Comparison of ENCODE assay signal across 1 cellular context in genomic region chr14:55411426-55412389, GRCh38.
A peak's percentile ranks its signal among the peaks of the same experiment; 100 is the strongest.
TF ChIP-seq lines count a peak whose summit lies in the region.

Gene ATG14 (minus strand): TSS chr14:55411830. CDS start chr14:55411822, 8 bp downstream.

TF ChIP-seq in K562, 482 proteins besides CTCF, POLR2A, EP300 and RAD21 (continued from another document and continues in another):
- TF ChIP-seq, protein P1, sequence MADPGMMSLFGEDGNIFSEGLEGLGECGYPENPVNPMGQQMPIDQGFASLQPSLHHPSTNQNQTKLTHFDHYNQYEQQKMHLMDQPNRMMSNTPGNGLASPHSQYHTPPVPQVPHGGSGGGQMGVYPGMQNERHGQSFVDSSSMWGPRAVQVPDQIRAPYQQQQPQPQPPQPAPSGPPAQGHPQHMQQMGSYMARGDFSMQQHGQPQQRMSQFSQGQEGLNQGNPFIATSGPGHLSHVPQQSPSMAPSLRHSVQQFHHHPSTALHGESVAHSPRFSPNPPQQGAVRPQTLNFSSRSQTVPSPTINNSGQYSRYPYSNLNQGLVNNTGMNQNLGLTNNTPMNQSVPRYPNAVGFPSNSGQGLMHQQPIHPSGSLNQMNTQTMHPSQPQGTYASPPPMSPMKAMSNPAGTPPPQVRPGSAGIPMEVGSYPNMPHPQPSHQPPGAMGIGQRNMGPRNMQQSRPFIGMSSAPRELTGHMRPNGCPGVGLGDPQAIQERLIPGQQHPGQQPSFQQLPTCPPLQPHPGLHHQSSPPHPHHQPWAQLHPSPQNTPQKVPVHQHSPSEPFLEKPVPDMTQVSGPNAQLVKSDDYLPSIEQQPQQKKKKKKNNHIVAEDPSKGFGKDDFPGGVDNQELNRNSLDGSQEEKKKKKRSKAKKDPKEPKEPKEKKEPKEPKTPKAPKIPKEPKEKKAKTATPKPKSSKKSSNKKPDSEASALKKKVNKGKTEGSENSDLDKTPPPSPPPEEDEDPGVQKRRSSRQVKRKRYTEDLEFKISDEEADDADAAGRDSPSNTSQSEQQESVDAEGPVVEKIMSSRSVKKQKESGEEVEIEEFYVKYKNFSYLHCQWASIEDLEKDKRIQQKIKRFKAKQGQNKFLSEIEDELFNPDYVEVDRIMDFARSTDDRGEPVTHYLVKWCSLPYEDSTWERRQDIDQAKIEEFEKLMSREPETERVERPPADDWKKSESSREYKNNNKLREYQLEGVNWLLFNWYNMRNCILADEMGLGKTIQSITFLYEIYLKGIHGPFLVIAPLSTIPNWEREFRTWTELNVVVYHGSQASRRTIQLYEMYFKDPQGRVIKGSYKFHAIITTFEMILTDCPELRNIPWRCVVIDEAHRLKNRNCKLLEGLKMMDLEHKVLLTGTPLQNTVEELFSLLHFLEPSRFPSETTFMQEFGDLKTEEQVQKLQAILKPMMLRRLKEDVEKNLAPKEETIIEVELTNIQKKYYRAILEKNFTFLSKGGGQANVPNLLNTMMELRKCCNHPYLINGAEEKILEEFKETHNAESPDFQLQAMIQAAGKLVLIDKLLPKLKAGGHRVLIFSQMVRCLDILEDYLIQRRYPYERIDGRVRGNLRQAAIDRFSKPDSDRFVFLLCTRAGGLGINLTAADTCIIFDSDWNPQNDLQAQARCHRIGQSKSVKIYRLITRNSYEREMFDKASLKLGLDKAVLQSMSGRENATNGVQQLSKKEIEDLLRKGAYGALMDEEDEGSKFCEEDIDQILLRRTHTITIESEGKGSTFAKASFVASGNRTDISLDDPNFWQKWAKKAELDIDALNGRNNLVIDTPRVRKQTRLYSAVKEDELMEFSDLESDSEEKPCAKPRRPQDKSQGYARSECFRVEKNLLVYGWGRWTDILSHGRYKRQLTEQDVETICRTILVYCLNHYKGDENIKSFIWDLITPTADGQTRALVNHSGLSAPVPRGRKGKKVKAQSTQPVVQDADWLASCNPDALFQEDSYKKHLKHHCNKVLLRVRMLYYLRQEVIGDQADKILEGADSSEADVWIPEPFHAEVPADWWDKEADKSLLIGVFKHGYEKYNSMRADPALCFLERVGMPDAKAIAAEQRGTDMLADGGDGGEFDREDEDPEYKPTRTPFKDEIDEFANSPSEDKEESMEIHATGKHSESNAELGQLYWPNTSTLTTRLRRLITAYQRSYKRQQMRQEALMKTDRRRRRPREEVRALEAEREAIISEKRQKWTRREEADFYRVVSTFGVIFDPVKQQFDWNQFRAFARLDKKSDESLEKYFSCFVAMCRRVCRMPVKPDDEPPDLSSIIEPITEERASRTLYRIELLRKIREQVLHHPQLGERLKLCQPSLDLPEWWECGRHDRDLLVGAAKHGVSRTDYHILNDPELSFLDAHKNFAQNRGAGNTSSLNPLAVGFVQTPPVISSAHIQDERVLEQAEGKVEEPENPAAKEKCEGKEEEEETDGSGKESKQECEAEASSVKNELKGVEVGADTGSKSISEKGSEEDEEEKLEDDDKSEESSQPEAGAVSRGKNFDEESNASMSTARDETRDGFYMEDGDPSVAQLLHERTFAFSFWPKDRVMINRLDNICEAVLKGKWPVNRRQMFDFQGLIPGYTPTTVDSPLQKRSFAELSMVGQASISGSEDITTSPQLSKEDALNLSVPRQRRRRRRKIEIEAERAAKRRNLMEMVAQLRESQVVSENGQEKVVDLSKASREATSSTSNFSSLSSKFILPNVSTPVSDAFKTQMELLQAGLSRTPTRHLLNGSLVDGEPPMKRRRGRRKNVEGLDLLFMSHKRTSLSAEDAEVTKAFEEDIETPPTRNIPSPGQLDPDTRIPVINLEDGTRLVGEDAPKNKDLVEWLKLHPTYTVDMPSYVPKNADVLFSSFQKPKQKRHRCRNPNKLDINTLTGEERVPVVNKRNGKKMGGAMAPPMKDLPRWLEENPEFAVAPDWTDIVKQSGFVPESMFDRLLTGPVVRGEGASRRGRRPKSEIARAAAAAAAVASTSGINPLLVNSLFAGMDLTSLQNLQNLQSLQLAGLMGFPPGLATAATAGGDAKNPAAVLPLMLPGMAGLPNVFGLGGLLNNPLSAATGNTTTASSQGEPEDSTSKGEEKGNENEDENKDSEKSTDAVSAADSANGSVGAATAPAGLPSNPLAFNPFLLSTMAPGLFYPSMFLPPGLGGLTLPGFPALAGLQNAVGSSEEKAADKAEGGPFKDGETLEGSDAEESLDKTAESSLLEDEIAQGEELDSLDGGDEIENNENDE (IDR thresholded peaks at IDR 0.05; ENCODE audit: low read depth, low read length), result no peak
- peak; percentile 28 for TF ChIP-seq FIP1L1 (IDR thresholded peaks at IDR 0.05; ENCODE audit: low read depth, low read length, poor library complexity, severe bottlenecking)
- TF ChIP-seq SETDB1 (IDR thresholded peaks at IDR 0.05; ENCODE audit: low read length), result no peak
- TF ChIP-seq ZNF79 (CRISPR knock-in tag; IDR thresholded peaks at IDR 0.05; ENCODE audit: low read depth), result no peak
- TF ChIP-seq RBM25 (IDR thresholded peaks at IDR 0.05; ENCODE audit: low read depth, low read length, severe bottlenecking), result peak; percentile 91
- TF ChIP-seq, protein P2, sequence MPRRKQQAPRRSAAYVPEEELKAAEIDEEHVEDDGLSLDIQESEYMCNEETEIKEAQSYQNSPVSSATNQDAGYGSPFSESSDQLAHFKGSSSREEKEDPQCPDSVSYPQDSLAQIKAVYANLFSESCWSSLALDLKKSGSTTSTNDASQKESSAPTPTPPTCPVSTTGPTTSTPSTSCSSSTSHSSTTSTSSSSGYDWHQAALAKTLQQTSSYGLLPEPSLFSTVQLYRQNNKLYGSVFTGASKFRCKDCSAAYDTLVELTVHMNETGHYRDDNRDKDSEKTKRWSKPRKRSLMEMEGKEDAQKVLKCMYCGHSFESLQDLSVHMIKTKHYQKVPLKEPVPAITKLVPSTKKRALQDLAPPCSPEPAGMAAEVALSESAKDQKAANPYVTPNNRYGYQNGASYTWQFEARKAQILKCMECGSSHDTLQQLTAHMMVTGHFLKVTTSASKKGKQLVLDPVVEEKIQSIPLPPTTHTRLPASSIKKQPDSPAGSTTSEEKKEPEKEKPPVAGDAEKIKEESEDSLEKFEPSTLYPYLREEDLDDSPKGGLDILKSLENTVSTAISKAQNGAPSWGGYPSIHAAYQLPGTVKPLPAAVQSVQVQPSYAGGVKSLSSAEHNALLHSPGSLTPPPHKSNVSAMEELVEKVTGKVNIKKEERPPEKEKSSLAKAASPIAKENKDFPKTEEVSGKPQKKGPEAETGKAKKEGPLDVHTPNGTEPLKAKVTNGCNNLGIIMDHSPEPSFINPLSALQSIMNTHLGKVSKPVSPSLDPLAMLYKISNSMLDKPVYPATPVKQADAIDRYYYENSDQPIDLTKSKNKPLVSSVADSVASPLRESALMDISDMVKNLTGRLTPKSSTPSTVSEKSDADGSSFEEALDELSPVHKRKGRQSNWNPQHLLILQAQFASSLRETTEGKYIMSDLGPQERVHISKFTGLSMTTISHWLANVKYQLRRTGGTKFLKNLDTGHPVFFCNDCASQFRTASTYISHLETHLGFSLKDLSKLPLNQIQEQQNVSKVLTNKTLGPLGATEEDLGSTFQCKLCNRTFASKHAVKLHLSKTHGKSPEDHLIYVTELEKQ (CRISPR knock-in tag; IDR thresholded peaks at IDR 0.05), result no peak
- TF ChIP-seq PRMT5 (CRISPR knock-in tag; IDR thresholded peaks at IDR 0.05), result no peak
- peak; percentile 93 for TF ChIP-seq HNRNPLL (IDR thresholded peaks at IDR 0.05; ENCODE audit: low read depth, low read length, poor library complexity, severe bottlenecking)
- no peak for TF ChIP-seq ZNF507 (tag; conservative IDR thresholded peaks at IDR 0.05)
- TF ChIP-seq, protein P3, sequence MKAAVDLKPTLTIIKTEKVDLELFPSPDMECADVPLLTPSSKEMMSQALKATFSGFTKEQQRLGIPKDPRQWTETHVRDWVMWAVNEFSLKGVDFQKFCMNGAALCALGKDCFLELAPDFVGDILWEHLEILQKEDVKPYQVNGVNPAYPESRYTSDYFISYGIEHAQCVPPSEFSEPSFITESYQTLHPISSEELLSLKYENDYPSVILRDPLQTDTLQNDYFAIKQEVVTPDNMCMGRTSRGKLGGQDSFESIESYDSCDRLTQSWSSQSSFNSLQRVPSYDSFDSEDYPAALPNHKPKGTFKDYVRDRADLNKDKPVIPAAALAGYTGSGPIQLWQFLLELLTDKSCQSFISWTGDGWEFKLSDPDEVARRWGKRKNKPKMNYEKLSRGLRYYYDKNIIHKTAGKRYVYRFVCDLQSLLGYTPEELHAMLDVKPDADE (conservative IDR thresholded peaks at IDR 0.05; ENCODE audit: control insufficient read depth, low read depth, low read length), result peak; percentile 84; the same call in 1 of the 2 replicates
- no peak for TF ChIP-seq ZSCAN29 (IDR thresholded peaks at IDR 0.05)
- TF ChIP-seq LCOR (CRISPR knock-in tag; IDR thresholded peaks at IDR 0.05), result peak; percentile 66; the same call in 1 of the 2 replicates
- TF ChIP-seq TRIM24 (IDR thresholded peaks at IDR 0.05), result no peak
- TF ChIP-seq KLF6 (CRISPR knock-in tag; IDR thresholded peaks at IDR 0.05; ENCODE audit: borderline replicate concordance), result no peak
- no peak for TF ChIP-seq SFPQ (IDR thresholded peaks at IDR 0.05; ENCODE audit: low read depth, low read length)
- TF ChIP-seq ZFP30 (CRISPR knock-in tag; IDR thresholded peaks at IDR 0.05; ENCODE audit: borderline replicate concordance), result no peak
- TF ChIP-seq CEBPZ (IDR thresholded peaks at IDR 0.05; ENCODE audit: borderline replicate concordance, low read depth, low read length), result no peak
- no peak for TF ChIP-seq RBM17 (IDR thresholded peaks at IDR 0.05; ENCODE audit: borderline replicate concordance, low read depth, low read length)
- TF ChIP-seq ZNF699 (CRISPR knock-in tag; IDR thresholded peaks at IDR 0.05; ENCODE audit: insufficient replicate concordance), result no peak
- TF ChIP-seq ZNF197 (CRISPR knock-in tag; IDR thresholded peaks at IDR 0.05; ENCODE audit: low read depth), result no peak
- no peak for TF ChIP-seq ZBTB26 (CRISPR knock-in tag; IDR thresholded peaks at IDR 0.05)
- no peak for TF ChIP-seq THAP12 (CRISPR knock-in tag; IDR thresholded peaks at IDR 0.05)
- TF ChIP-seq YY1 (IDR thresholded peaks at IDR 0.05; ENCODE audit: borderline replicate concordance in 1 of 3, control insufficient read depth in 1 of 3, extremely low read depth in 1 of 3, insufficient read depth in 3 of 3, insufficient read length in 1 of 3, insufficient replicate concordance in 2 of 3, low read depth in 1 of 3, low read length in 2 of 3), result peak; percentile 83 to 98 (median 98)
- no peak for TF ChIP-seq JUND (IDR thresholded peaks at IDR 0.05; ENCODE audit: borderline replicate concordance, low read depth, low read length)
- TF ChIP-seq JUND (tag; IDR thresholded peaks at IDR 0.05; ENCODE audit: borderline replicate concordance, low read depth, low read length), result no peak
- no peak for TF ChIP-seq BRCA1 (IDR thresholded peaks at IDR 0.05)
- TF ChIP-seq BRCA1 (CRISPR knock-in tag; IDR thresholded peaks at IDR 0.05), result no peak
- TF ChIP-seq SP1 (CRISPR knock-in tag; IDR thresholded peaks at IDR 0.05), result no peak
- TF ChIP-seq SAFB2 (IDR thresholded peaks at IDR 0.05; ENCODE audit: borderline replicate concordance, low read depth, low read length, severe bottlenecking), result no peak
